In genomic region chr1:177385760-177386698, GRCh38 we compare ENCODE assay signal across 1 cellular context.
TF ChIP-seq lines count a peak whose summit lies in the region.

No MANE protein-coding gene starts in this region.

TF ChIP-seq in WTC11, 78 proteins besides CTCF, POLR2A, EP300 and RAD21 (continued from another document):
- TF ChIP-seq KAT7 (CRISPR knock-in tag; IDR thresholded peaks at IDR 0.05; ENCODE audit: borderline replicate concordance): no peak
